26 cellular contexts compared by ENCODE assay signal in genomic region chr4:141499454-141499853, GRCh38.
"Had no signal": no experiment of that assay in that cellular context is flagged by ENCODE, and none has a peak within 500 bp of the region (broad histone marks: within the 10 kb centered on the region; RNA-seq: fewer than 3 reads in every experiment).

No MANE protein-coding gene starts in this region.

- H3K9me3 Mint-ChIP-seq: neural crest cell; stimulated activated effector memory CD8-positive, alpha-beta T cell treated with anti-CD3 and anti-CD28 coated beads, Interleukin-12 subunit alpha, Interleukin-12 subunit beta, amount 100 ng/mL, for 72 hours; stimulated activated naive CD8-positive, alpha-beta T cell treated with anti-CD3 and anti-CD28 coated beads, Interleukin-15, Interleukin-2, amounts not matched to agents 100 ng/mL and 50 ng/mL, for 24 hours had no signal

- H2AFZ ChIP-seq: hepatocyte had no signal

- H3K9me3 ChIP-seq: lower lobe of right lung, ovary, right atrium auricular region, spleen, thoracic aorta, tibial artery, upper lobe of right lung had no signal

- H3K27ac ChIP-seq: heart right ventricle, hepatocyte, lower lobe of right lung, ovary, right atrium auricular region, skin epidermis, spleen, suprapubic skin, thoracic aorta, tibial artery, upper lobe of right lung had no signal

- H3K36me3 ChIP-seq: heart right ventricle, lower lobe of right lung, ovary, right atrium auricular region, spleen, suprapubic skin, thoracic aorta, tibial artery, upper lobe of right lung had no signal

- ATAC-seq: heart right ventricle; left ventricle myocardium superior; lower lobe of right lung; naive thymus-derived CD8-positive, alpha-beta T cell; sciatic nerve; stimulated activated effector memory CD8-positive, alpha-beta T cell treated with anti-CD3 and anti-CD28 coated beads, Interleukin-12 subunit alpha, Interleukin-12 subunit beta, amount 100 ng/mL, for 72 hours; upper lobe of right lung had no signal

- H3K36me3 Mint-ChIP-seq: naive thymus-derived CD8-positive, alpha-beta T cell; stimulated activated effector memory CD8-positive, alpha-beta T cell treated with anti-CD3 and anti-CD28 coated beads, Interleukin-12 subunit alpha, Interleukin-12 subunit beta, amount 100 ng/mL, for 72 hours had no signal

- H3K4me1 ChIP-seq: heart right ventricle, lower lobe of right lung, right atrium auricular region, spleen, suprapubic skin, tibial artery, upper lobe of right lung had no signal

- H3K27ac Mint-ChIP-seq: naive thymus-derived CD8-positive, alpha-beta T cell; progenitor cell of endocrine pancreas; stimulated activated effector memory CD8-positive, alpha-beta T cell treated with anti-CD3 and anti-CD28 coated beads, Interleukin-12 subunit alpha, Interleukin-12 subunit beta, amount 100 ng/mL, for 72 hours; stimulated activated naive CD8-positive, alpha-beta T cell treated with anti-CD3 and anti-CD28 coated beads, Interleukin-15, Interleukin-2, amounts not matched to agents 100 ng/mL and 50 ng/mL, for 24 hours had no signal

- H3K4me1 Mint-ChIP-seq: naive thymus-derived CD8-positive, alpha-beta T cell; neural crest cell; stimulated activated effector memory CD8-positive, alpha-beta T cell treated with anti-CD3 and anti-CD28 coated beads, Interleukin-12 subunit alpha, Interleukin-12 subunit beta, amount 100 ng/mL, for 72 hours had no signal

- DNase-seq: heart right ventricle; islet precursor cell; left ventricle myocardium superior; lower lobe of right lung; mammary epithelial cell; mesenchymal stem cell; naive thymus-derived CD8-positive, alpha-beta T cell; nucleus accumbens; ovary; spleen; stimulated activated CD4-positive, alpha-beta T cell treated with anti-CD3 and anti-CD28 coated beads, Interleukin-4, amount 100 ng/mL, for 24 hours; stimulated activated naive CD4-positive, alpha-beta T cell; tibial artery; trophoblast cell; upper lobe of right lung had no signal

- H3K27me3 ChIP-seq: heart right ventricle, hepatocyte, ovary, right atrium auricular region, spleen, suprapubic skin, tibial artery, upper lobe of right lung had no signal

- H3K27me3 Mint-ChIP-seq: progenitor cell of endocrine pancreas had no signal

- H3K4me3 Mint-ChIP-seq: naive thymus-derived CD8-positive, alpha-beta T cell; nephron; neural crest cell; stimulated activated effector memory CD8-positive, alpha-beta T cell treated with anti-CD3 and anti-CD28 coated beads, Interleukin-12 subunit alpha, Interleukin-12 subunit beta, amount 100 ng/mL, for 72 hours; stimulated activated naive CD8-positive, alpha-beta T cell treated with anti-CD3 and anti-CD28 coated beads, Interleukin-15, Interleukin-2, amounts not matched to agents 100 ng/mL and 50 ng/mL, for 24 hours had no signal

- H3K4me2 ChIP-seq: hepatocyte had no signal

- H3K4me3 ChIP-seq: heart right ventricle, hepatocyte, lower lobe of right lung, ovary, right atrium auricular region, skin epidermis, spleen, suprapubic skin, thoracic aorta, tibial artery, upper lobe of right lung had no signal
